Comparison of ENCODE assay signal across 8 cellular contexts in genomic region chr6:25278914-25279747, GRCh38. TPM values are rescaled to one million over a fixed set of nuclear protein-coding genes. Genes with fewer than 3 reads are reported as not detected.
DNase-seq lines count a peak whose midpoint lies in the region; ATAC-seq and TF ChIP-seq lines count a peak whose summit lies in the region.

TSS of gene CARMIL1 (plus strand) at chr6:25279374. CDS start at chr6:25279796, 422 bp downstream.

- H3K36me3 ChIP-seq in kidney epithelial cell (ENCODE audit: control insufficient read depth, insufficient read depth, low read length) = no peaks in the 10 kb centered on the region

- H3K27me3 ChIP-seq in kidney epithelial cell (ENCODE audit: control insufficient read depth, insufficient read depth, low read length) = no peaks in the 10 kb centered on the region

- TF ChIP-seq CTCF in kidney epithelial cell (IDR thresholded peaks at IDR 0.05; ENCODE audit: insufficient read depth, low read length, poor library complexity, severe bottlenecking) = peak; percentile 81

- peak; percentile 49 for ATAC-seq in GM18870 (IDR thresholded peaks at IDR 0.05; ENCODE audit: unreplicated experiment)
- ATAC-seq in HG03103 (IDR thresholded peaks at IDR 0.05; ENCODE audit: low read depth, unreplicated experiment) = peak; percentile 79

- peak; percentile 92 for DNase-seq in AG08395 (ENCODE audit: low spot score)
- peak; percentile 84 for DNase-seq in NCI-H2196 treated with DMSO at 0.1 percent for 48 hours (lab: John Stamatoyannopoulos, UW; ENCODE audit: unreplicated experiment)
- peak; percentile 32 for DNase-seq in activated CD4-positive, CD25-positive, alpha-beta regulatory T cell treated with anti-CD3 and anti-CD28 coated beads, Interleukin-2, amount 50 U/mL, for 16 hours (ENCODE audit: low read depth, low spot score)
- peak; percentile 39 to 67 for DNase-seq in cerebellar nuclear complex (lab: John Stamatoyannopoulos, UW)
- no peak for DNase-seq in kidney epithelial cell (ENCODE audit: low read depth)
- DNase-seq in stimulated activated CD4-positive, alpha-beta T cell treated with anti-CD3 and anti-CD28 coated beads, Interleukin-15, amount 100 ng/mL, for 24 hours = peak; percentile 86

- H3K4me3 ChIP-seq in kidney epithelial cell (ENCODE audit: low read depth, low read length) = peak within 1 kb of the TSS; percentile 66

RNA-seq across cellular contexts. Expression of gene CARMIL1, which starts in this region (rescaled TPM):
- 14.7 and 19.0 TPM in 2 replicates for total RNA-seq in kidney epithelial cell
